Comparison of ENCODE assay signal across 19 cellular contexts in the genomic region with DNA sequence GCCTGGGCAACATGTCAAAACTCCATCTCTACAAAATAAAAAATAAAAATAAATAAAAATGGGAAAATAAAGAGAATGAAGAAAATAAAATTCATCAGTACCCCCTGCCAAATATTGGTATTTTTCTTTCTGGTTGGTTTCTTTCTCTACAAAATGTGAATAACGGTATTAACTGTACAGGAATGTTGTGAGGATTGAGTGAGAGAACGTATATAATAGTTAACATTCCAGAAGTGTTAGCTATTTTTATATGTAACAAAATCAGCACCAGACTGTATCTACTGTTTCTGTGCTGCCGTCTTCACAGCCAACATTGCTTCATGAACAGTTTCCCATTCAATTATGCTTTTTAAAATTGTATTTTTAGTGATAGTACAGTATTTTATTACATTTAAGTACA. TPM values are rescaled to one million over a fixed set of nuclear protein-coding genes. Genes with fewer than 3 reads are reported as not detected.
DNase-seq lines count a peak whose midpoint lies in the region; ATAC-seq and TF ChIP-seq lines count a peak whose summit lies in the region.
"Had no signal": no experiment of that assay in that cellular context is flagged by ENCODE, and none has a peak within 500 bp of the region (broad histone marks: within the 10 kb centered on the region; RNA-seq: fewer than 3 reads in every experiment).

No MANE protein-coding gene starts in this region.

- peak; percentile 48 for DNase-seq in EH (ENCODE audit: low read depth)
- DNase-seq in Panc1 (ENCODE audit: low read depth, low spot score) = no peak
- peak; percentile 17 for DNase-seq in fibroblast of peridontal ligament (ENCODE audit: extremely low read depth)
- peak; percentile 72 for DNase-seq in osteoblast (ENCODE audit: insufficient read length, low spot score, missing footprints)
- no peak for DNase-seq in NCI-H1105 (lab: John Stamatoyannopoulos, UW)
- DNase-seq in CD14-positive monocyte (ENCODE audit: low spot score) = no peak
- DNase-seq: AML-193; DMS79 treated with DMSO at 0.1 percent for 48 hours; KBM-7; NCI-H1694 treated with DMSO at 0.1 percent for 48 hours; NCI-H510A; NCI-H748 treated with DMSO at 0.1 percent for 48 hours; NK-92 treated with Interleukin-12 subunit alpha and Interleukin-12 subunit beta, amount 100 ng/mL, for 24 hours; Right ventricle myocardium superior had no signal

- peaks cover 8% of the 10 kb centered on the region for H3K4me1 Mint-ChIP-seq in CD14-positive monocyte

- TF ChIP-seq CTCF in Panc1 (IDR thresholded peaks at IDR 0.05) = no peak
- no peak for TF ChIP-seq CTCF in osteoblast (IDR thresholded peaks at IDR 0.05; ENCODE audit: extremely low read depth, low read depth, low read length)
- TF ChIP-seq CTCF in CD14-positive monocyte (IDR thresholded peaks at IDR 0.05) = no peak

- H3K9me3 ChIP-seq in Panc1 (ENCODE audit: control insufficient read depth, insufficient read depth, low read depth, low read length) = peaks cover 4% of the 10 kb centered on the region; the same call in 1 of the 2 replicates
- no peaks in the 10 kb centered on the region for H3K9me3 ChIP-seq in osteoblast (ENCODE audit: low read depth, low read length)

- CTCF ChIA-PET in Panc1 (lab: Charles Lee) = no interaction called here

- no TSS peak for BruUV-seq in Panc1 (replicated peaks; lab: Mats Ljungman, UMichigan)

- H3K9me3 Mint-ChIP-seq in CD14-positive monocyte = peaks cover under 1 to 11% (median 7%) of the 10 kb centered on the region in 7 donors

- H3K4me3 Mint-ChIP-seq in CD14-positive monocyte = no peak overlapping the region

- H3K27me3 ChIP-seq in Panc1 (ENCODE audit: control insufficient read depth, insufficient read depth, low read length) (no peaks in the 10 kb centered on the region), osteoblast (ENCODE audit: insufficient read depth, low read length) (peaks cover 17% of the 10 kb centered on the region)

- peak overlapping the region; percentile 78; the same call in 1 of the 2 replicates for H3K27ac ChIP-seq in Panc1 (ENCODE audit: low read length)
- no peak overlapping the region for H3K27ac ChIP-seq in osteoblast (ENCODE audit: low read depth, low read length)
- H3K27ac ChIP-seq: C4-2B, SK-N-MC had no signal

- H3K4me2 ChIP-seq in osteoblast (ENCODE audit: insufficient read depth, low read length) = peak overlapping the region; percentile 4

- no peaks in the 10 kb centered on the region for H4K20me1 ChIP-seq in osteoblast (ENCODE audit: insufficient read depth, low read length)

- no peaks in the 10 kb centered on the region for H3K79me2 ChIP-seq in osteoblast (ENCODE audit: insufficient read depth, low read length)

- H3K36me3 Mint-ChIP-seq in CD14-positive monocyte = no peaks in the 10 kb centered on the region

- ATAC-seq in Panc1 (no peak), HG03025 (IDR thresholded peaks at IDR 0.05; ENCODE audit: low FRiP score, unreplicated experiment) (no peak), GM19324 (IDR thresholded peaks at IDR 0.05; ENCODE audit: low FRiP score, unreplicated experiment) (no peak)

- H3K27me3 Mint-ChIP-seq in CD14-positive monocyte (ENCODE audit: low read depth in 3 of 3) = peaks cover 2 to 9% (median 6%) of the 10 kb centered on the region in 3 donors

- H3K36me3 ChIP-seq in Panc1 (ENCODE audit: control insufficient read depth, insufficient read depth, low read length) = no peaks in the 10 kb centered on the region
- no peaks in the 10 kb centered on the region for H3K36me3 ChIP-seq in osteoblast (ENCODE audit: insufficient read depth, low read length)

- intact Hi-C loops in Panc1 (cut with micrococcal nuclease; ENCODE audit: unreplicated experiment) = loop anchor here (5.0 kb wide), 1 partner anchor 52 kb away; no protein-coding TSS in a partner anchor
- intact Hi-C loops in CD14-positive monocyte (cut with micrococcal nuclease) = loop anchor here in 1 of 2 donors (10.0 kb wide), 1 partner anchor 139 kb away; no protein-coding TSS in a partner anchor

- H3K27ac Mint-ChIP-seq in CD14-positive monocyte = no peak overlapping the region

- peaks cover 18% of the 10 kb centered on the region for H3K4me1 ChIP-seq in Panc1 (ENCODE audit: control insufficient read depth, insufficient read depth, low read length)
- H3K4me1 ChIP-seq in osteoblast (ENCODE audit: insufficient read depth, low read length) = peaks cover 9% of the 10 kb centered on the region

- no peak overlapping the region for H2AFZ ChIP-seq in osteoblast (ENCODE audit: low read length)

- H3K4me3 ChIP-seq in Panc1 (ENCODE audit: low read depth in 2 of 2, low read length in 2 of 2) = no peak overlapping the region
- no peak overlapping the region for H3K4me3 ChIP-seq in osteoblast (ENCODE audit: insufficient read depth, low read length)
- H3K4me3 ChIP-seq: SK-N-MC had no signal

- in situ Hi-C loops in Panc1 (cut with HindIII; ENCODE audit: low pct_unique_long_range_greater_than_20kb, low sequenced_read_pairs) = no loop called here

- POLR2A ChIA-PET in Panc1 (lab: Charles Lee) = no interaction called here

RNA-seq across cellular contexts. Expression of a gene that starts 25.5 kb away (rescaled TPM):
- total RNA-seq in Panc1 (2021; ENCODE audit: unreplicated experiment) (not detected), osteoblast (not detected in 2 replicates)
- not detected for polyA plus RNA-seq in Panc1 (2012; ENCODE audit: insufficient read length)
- not detected for polyA plus RNA-seq in CD14-positive monocyte
- total RNA-seq: A673, Right ventricle myocardium superior had no signal

RNA-seq across cellular contexts. Expression of a gene that starts 40.0 kb away (rescaled TPM):
- 0.21 TPM for total RNA-seq in Panc1 (2021; ENCODE audit: unreplicated experiment)
- 0.12 TPM for polyA plus RNA-seq in Panc1 (2012; ENCODE audit: insufficient read length)
- 0.29 and 0.36 TPM in 2 replicates for total RNA-seq in osteoblast
- not detected for polyA plus RNA-seq in CD14-positive monocyte

Comparison
In these comparisons a context has a peak if more than half of its experiments do, and no peak if none do; other contexts are left out.
1. DNase-seq: peak in EH (single experiment), fibroblast of peridontal ligament (single experiment) and osteoblast (single experiment); none in Panc1 (single experiment), NCI-H1105 (single experiment) and CD14-positive monocyte (single experiment).